8 cellular contexts compared by ENCODE assay signal in the genomic region with DNA sequence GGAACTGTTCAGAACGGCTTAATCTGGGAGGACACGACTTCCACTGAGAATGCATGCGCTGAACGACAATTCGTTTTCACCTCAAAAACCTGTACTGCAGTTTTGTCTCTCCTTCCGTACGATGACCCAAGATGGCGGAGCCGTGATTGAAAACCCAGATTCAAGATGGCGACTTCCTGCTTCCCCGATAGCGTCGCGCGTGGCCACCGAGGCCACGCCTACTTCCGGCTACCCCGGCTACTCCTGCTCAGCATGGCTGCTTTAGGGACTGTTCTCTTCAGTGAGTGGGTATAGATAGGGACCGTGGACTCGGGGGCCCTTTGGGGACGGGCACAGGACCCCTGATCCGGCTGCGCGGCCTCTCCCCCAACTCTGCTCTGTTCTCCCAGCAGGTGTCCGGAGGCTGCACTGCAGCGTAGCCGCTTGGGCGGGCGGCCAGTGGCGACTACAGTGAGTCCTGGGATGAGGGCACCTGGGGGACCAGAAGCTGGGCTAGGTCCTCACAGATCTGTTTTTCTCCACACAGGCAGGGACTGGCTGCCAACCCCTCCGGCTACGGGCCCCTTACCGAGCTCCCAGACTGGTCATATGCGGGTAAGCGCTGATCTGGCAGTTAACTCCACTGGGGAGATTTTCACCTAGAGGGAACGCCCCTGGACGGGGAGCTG. TPM values are rescaled to one million over a fixed set of nuclear protein-coding genes. Genes with fewer than 3 reads are reported as not detected.
A peak's percentile ranks its signal among the peaks of the same experiment; 100 is the strongest.
DNase-seq lines count a peak whose midpoint lies in the region; ATAC-seq and TF ChIP-seq lines count a peak whose summit lies in the region.

A gene (plus strand): TSS at position 227 of the 668 bp plus-strand sequence. CDS start 26 bp downstream, at position 253.

- peak; percentile 87 for DNase-seq in NCI-H1436 (lab: John Stamatoyannopoulos, UW)
- peak; percentile 74 to 94 (median 90) for DNase-seq in T-cell
- DNase-seq in heart right ventricle: peak; percentile 90 to 91
- DNase-seq in prostate gland (ENCODE audit: low spot score): peak; percentile 88
- peak; percentile 93 for DNase-seq in ureter (ENCODE audit: low spot score)

- TF ChIP-seq POLR2A in prostate gland (IDR thresholded peaks at IDR 0.05): no peak

- H3K4me1 ChIP-seq in heart right ventricle (peaks cover 0 to 18% (median 12%) of the 10 kb centered on the region in 9 donors), prostate gland (replicated peaks) (peaks cover 6% of the 10 kb centered on the region)

- H3K36me3 Mint-ChIP-seq in T-cell: peaks cover 17% of the 10 kb centered on the region

- peaks cover 0 to 34% (median 0%) of the 10 kb centered on the region in 9 donors for H3K36me3 ChIP-seq in heart right ventricle
- peaks cover 0 to 9% of the 10 kb centered on the region in 2 donors for H3K36me3 ChIP-seq in prostate gland

- H3K9me3 ChIP-seq in heart right ventricle (no peaks in the 10 kb centered on the region), prostate gland (no peaks in the 10 kb centered on the region)

- WGBS in adipose tissue, 3 donors: 0 to 1% (median 1%) methylated on average over 38 of the region's 38 CpGs
- 1% methylated on average over 38 of the region's 38 CpGs for WGBS in heart right ventricle, 2 donors
- WGBS in prostate gland: under 1% methylated on average over 38 of the region's 38 CpGs

- peak within 1 kb of the TSS; percentile 89 to 93 (median 90) for H3K4me3 Mint-ChIP-seq in T-cell

- no peak for TF ChIP-seq CTCF in GM12875 (IDR thresholded peaks at IDR 0.05; ENCODE audit: borderline replicate concordance, insufficient read depth, low read depth, low read length)
- no peak for TF ChIP-seq CTCF in heart right ventricle (IDR thresholded peaks at IDR 0.05)
- peak in 1 of 4 experiments; percentile 7 for TF ChIP-seq CTCF in prostate gland (IDR thresholded peaks at IDR 0.05)

- POLR2A ChIA-PET in T-cell (lab: Charles Lee): interaction anchor here in 1 of 2 donors (0.5 to 1.0 kb wide), 5 partner anchors 64 to 674 kb away, joined by 3 to 5 read pairs (median 3); a partner anchor contains a TSS

- peaks cover 26 to 35% (median 31%) of the 10 kb centered on the region in 3 donors for H3K4me1 Mint-ChIP-seq in T-cell

- H3K27me3 ChIP-seq in heart right ventricle: no peaks in the 10 kb centered on the region
- H3K27me3 ChIP-seq in prostate gland (replicated peaks; ENCODE audit: insufficient read depth): no peaks in the 10 kb centered on the region

- H3K4me3 ChIP-seq in GM12875 (ENCODE audit: low read depth, low read length) (peak within 1 kb of the TSS; percentile 66), heart right ventricle (peak within 1 kb of the TSS; percentile 63 to 94 (median 82)), prostate gland (peak within 1 kb of the TSS; percentile 63 to 81)

- CTCF ChIA-PET in T-cell (lab: Charles Lee): interaction anchor here (0.7 to 2.0 kb wide), 7 partner anchors 23 to 260 kb away, joined by 3 to 7 read pairs (median 4); a partner anchor contains a TSS

- H3K27ac ChIP-seq in adipose tissue (ENCODE audit: low read depth, low read length) (no peak within 1 kb of the TSS), heart right ventricle (peak within 1 kb of the TSS in 9 of 10 donors; percentile 78 to 92 (median 84)), prostate gland (peak within 1 kb of the TSS; percentile 58 to 71)

- intact Hi-C loops in heart right ventricle (cut with DNase I): loop anchor here in 3 of 10 donors (1.0 to 10.0 kb wide), 4 partner anchors 8 to 435 kb away; a partner anchor contains a TSS
- intact Hi-C loops in prostate gland (cut with DNase I): loop anchor here (10.0 kb wide), 1 partner anchor 175 kb away; no protein-coding TSS in a partner anchor

- no peaks in the 10 kb centered on the region for H3K27me3 Mint-ChIP-seq in T-cell

- peak; percentile 83 for ATAC-seq in HG02763 (IDR thresholded peaks at IDR 0.05; ENCODE audit: unreplicated experiment)
- peak; percentile 95 to 99 (median 98) for ATAC-seq in T-cell (replicated peaks in 1 of 4)
- ATAC-seq in heart right ventricle: peak; percentile 96 to 98 (median 98)

- H3K27ac Mint-ChIP-seq in T-cell: peak within 1 kb of the TSS; percentile 91 to 97

- H3K9me3 Mint-ChIP-seq in T-cell: peaks cover 0 to 3% (median 0%) of the 10 kb centered on the region in 3 donors

RNA-seq across cellular contexts. Expression of the gene that starts here (rescaled TPM):
- total RNA-seq in T-cell (10 to 100 TPM; 36.5 to 70.1 (median 62.2) TPM), heart right ventricle (100 to 1,000 TPM in 7 of 10 donors, 10 to 100 TPM in 3; 90.1 to 117 (median 106) TPM), prostate gland (100 to 1,000 TPM in 1 of 2 donors, 10 to 100 TPM in 1; 54.5 to 195 TPM), ureter (77.8 TPM)
- polyA plus RNA-seq in adipose tissue (10 to 100 TPM; 54.2 to 76.3 (median 65.9) TPM), heart right ventricle (100 to 1,000 TPM; 136 to 300 TPM)
